In the genomic region with DNA sequence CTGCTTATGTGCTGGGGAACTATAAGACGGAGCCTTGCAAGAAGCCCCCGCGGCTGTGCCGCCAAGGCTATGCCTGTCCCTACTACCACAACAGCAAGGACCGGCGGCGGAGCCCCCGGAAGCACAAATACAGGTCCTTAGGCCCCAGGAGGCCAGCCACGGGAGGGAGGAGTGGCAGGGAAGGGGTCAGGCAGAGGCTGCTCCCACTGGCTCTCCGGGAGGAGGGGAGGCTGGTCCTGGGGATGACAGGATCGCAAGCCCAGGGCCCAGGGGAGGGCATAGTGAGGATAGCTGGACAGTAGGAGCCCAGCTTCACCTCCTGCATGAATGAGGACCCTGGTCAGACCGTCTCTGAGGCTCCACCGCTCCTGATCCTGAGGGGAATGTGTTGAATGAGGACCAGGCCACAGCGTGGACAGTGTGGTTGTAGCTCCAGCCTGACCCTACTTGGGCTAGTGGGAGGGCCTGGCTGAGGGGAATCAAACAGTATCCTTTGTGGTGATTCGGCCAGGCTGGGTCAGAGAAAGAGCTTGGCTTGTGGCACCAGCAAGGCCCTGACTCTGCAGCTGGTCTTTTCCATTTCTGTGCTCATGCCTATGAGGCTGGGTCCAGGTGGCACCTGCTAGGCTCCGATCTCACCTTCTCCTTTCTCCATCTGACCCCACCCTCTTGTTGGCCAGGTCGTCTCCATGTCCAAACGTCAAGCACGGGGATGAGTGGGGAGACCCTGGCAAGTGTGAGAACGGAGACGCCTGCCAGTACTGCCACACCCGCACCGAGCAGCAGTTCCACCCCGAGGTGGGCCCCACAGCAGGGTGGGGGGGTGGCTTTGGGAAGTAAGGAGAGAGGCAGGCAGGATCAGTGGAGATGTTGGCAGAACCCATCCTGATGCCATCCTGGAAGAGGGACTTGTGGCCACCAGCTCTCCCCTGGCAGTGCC, we compare ENCODE assay signal across 21 cellular contexts. TPM values are rescaled to one million over a fixed set of nuclear protein-coding genes. Genes with fewer than 3 reads are reported as not detected.
A peak's percentile ranks its signal among the peaks of the same experiment; 100 is the strongest.
DNase-seq lines count a peak whose midpoint lies in the region; ATAC-seq, FAIRE-seq and TF ChIP-seq lines count a peak whose summit lies in the region.
"Had no signal": no experiment of that assay in that cellular context is flagged by ENCODE, and none has a peak within 500 bp of the region (broad histone marks: within the 10 kb centered on the region; RNA-seq: fewer than 3 reads in every experiment).

No MANE protein-coding gene starts in this region.

- no TSS peak for BruUV-seq in K562 (replicated peaks; lab: Mats Ljungman, UMichigan)

- H3K9ac ChIP-seq in K562 (ENCODE audit: insufficient read depth in 1 of 2, low read depth in 2 of 2, low read length in 2 of 2) (peak overlapping the region in 1 of 2 experiments; percentile 80; a peak in 2 of 4 replicates), kidney (ENCODE audit: low read length in 2 of 2) (no peak overlapping the region)
- H3K9ac ChIP-seq: KMS-11 had no signal

- peaks cover 5% of the 10 kb centered on the region for H3K4me1 Mint-ChIP-seq in activated naive CD8-positive, alpha-beta T cell treated with anti-CD3 and anti-CD28 coated beads for 36 hours

- FAIRE-seq in K562 (lab: Jason Lieb, UNC) (no peak), kidney (lab: Jason Lieb, UNC) (no peak)
- FAIRE-seq: GM12878, GM18507 had no signal

- no peaks in the 10 kb centered on the region for H3K9me3 Mint-ChIP-seq in activated naive CD8-positive, alpha-beta T cell treated with anti-CD3 and anti-CD28 coated beads for 36 hours
- H3K9me3 Mint-ChIP-seq: CD4-positive, alpha-beta T cell had no signal

- ATAC-seq in K562 = no peak
- no peak for ATAC-seq in HG02938 (IDR thresholded peaks at IDR 0.05; ENCODE audit: unreplicated experiment)
- ATAC-seq: GM12878, HCT116, Panc1 had no signal

- H3K9me1 ChIP-seq in K562 (ENCODE audit: control insufficient read depth, insufficient read depth, low read length) = peaks cover 3% of the 10 kb centered on the region

- TF ChIP-seq CTCF in HEK293 (tag by site-specific recombination; IDR thresholded peaks at IDR 0.05) = no peak
- no peak for TF ChIP-seq CTCF in K562 (IDR thresholded peaks at IDR 0.05 in 2 of 3, conservative IDR thresholded peaks at IDR 0.05 in 1 of 3; ENCODE audit: insufficient read depth in 2 of 3, low read depth in 1 of 3, low read length in 3 of 3)
- no peak for TF ChIP-seq CTCF in kidney (IDR thresholded peaks at IDR 0.05; ENCODE audit: borderline replicate concordance, extremely low read depth, insufficient read depth)

- TF ChIP-seq POLR2A in K562 (conservative IDR thresholded peaks at IDR 0.05) = no peak

- in situ Hi-C loops in K562 (cut with MboI) = no loop called here

- H3K4me3 ChIP-seq in HEK293 (ENCODE audit: low read depth, low read length) = no peak overlapping the region
- H3K4me3 ChIP-seq in K562 = no peak overlapping the region
- no peak overlapping the region for H3K4me3 ChIP-seq in kidney (ENCODE audit: low read length in 2 of 2)
- no peak overlapping the region for H3K4me3 ChIP-seq in skin epidermis
- H3K4me3 ChIP-seq: GM12878 had no signal

- TF ChIP-seq RAD21 in K562 (CRISPR knock-in tag; conservative IDR thresholded peaks at IDR 0.05 in 1 of 2, IDR thresholded peaks at IDR 0.05 in 1 of 2) = no peak

- H3K36me3 ChIP-seq in HEK293 (ENCODE audit: control insufficient read depth in 2 of 2, insufficient read depth in 1 of 2, low read length in 2 of 2) (peaks cover 33 to 88% of the 10 kb centered on the region in 2 experiments), K562 (ENCODE audit: control insufficient read depth, insufficient read depth, low read length) (peaks cover 62% of the 10 kb centered on the region; the same call in 2 of the 3 replicates), kidney (ENCODE audit: control insufficient read depth in 1 of 2, insufficient read depth in 2 of 2, low read length in 2 of 2) (peaks cover 25 to 42% of the 10 kb centered on the region in 2 donors)

- no peak overlapping the region for H2AFZ ChIP-seq in K562 (ENCODE audit: low read depth, low read length)

- POLR2A ChIA-PET in HEK293 (lab: Yijun Ruan, JAX) (interaction anchor here (0.7 to 2.5 kb wide), 2 partner anchors 14 to 33 kb away, joined by 3 to 8 read pairs; a partner anchor contains a TSS), K562 (lab: Yijun Ruan, JAX) (interaction anchor here (0.6 to 2.3 kb wide), 9 partner anchors 8 to 452 kb away, joined by 3 to 17 read pairs (median 4); partner anchors contain the start of gene UBALD2)

- H3K4me1 ChIP-seq in HEK293 (ENCODE audit: control insufficient read depth, insufficient read depth, low read length) (peaks cover 9% of the 10 kb centered on the region), K562 (replicated peaks in 1 of 2; ENCODE audit: control insufficient read depth in 2 of 2, insufficient read depth in 2 of 2, low read length in 2 of 2) (peaks cover 10 to 29% of the 10 kb centered on the region in 2 experiments), kidney (ENCODE audit: control insufficient read depth in 1 of 2, insufficient read depth in 1 of 2, low read depth in 1 of 2, low read length in 2 of 2) (no peaks in the 10 kb centered on the region)

- H3K27ac Mint-ChIP-seq in activated naive CD8-positive, alpha-beta T cell treated with anti-CD3 and anti-CD28 coated beads for 36 hours = no peak overlapping the region
- H3K27ac Mint-ChIP-seq: B cell; CD4-positive, alpha-beta T cell had no signal

- no peak overlapping the region for H3K4me2 ChIP-seq in K562 (ENCODE audit: insufficient read depth, low read length)
- H3K4me2 ChIP-seq: KMS-11 had no signal

- intact Hi-C loops in K562 (cut with micrococcal nuclease) = no loop called here
- intact Hi-C loops in kidney (cut with DNase I) = no loop called here

- no peak for TF ChIP-seq EP300 in K562 (IDR thresholded peaks at IDR 0.05; ENCODE audit: low read length)

- H3K27ac ChIP-seq in HEK293 (ENCODE audit: extremely low read depth, low read depth, low read length) (no peak overlapping the region; the same call in 1 of the 2 replicates), K562 (ENCODE audit: extremely low read depth, low read depth, low read length) (no peak overlapping the region), kidney (ENCODE audit: low read depth in 2 of 2, low read length in 2 of 2) (no peak overlapping the region), skin epidermis (peak overlapping the region in 11 of 21 experiments; percentile 1 to 69 (median 50))
- H3K27ac ChIP-seq: KMS-11 had no signal

- no peaks in the 10 kb centered on the region for H3K79me2 ChIP-seq in K562 (ENCODE audit: control insufficient read depth, insufficient read depth, low read length)

- H3K36me3 Mint-ChIP-seq in activated naive CD8-positive, alpha-beta T cell treated with anti-CD3 and anti-CD28 coated beads for 36 hours = peaks cover 5% of the 10 kb centered on the region

- no peaks in the 10 kb centered on the region for H4K20me1 ChIP-seq in K562 (replicated peaks; ENCODE audit: control insufficient read depth, insufficient read depth, low read length)

- DNase-seq in K562 (ENCODE audit: extremely low read depth in 1 of 4, low spot score in 3 of 4) (no peak), kidney (peak; percentile 67), amniotic stem cell (lab: John Stamatoyannopoulos, UW) (no peak)
- DNase-seq in activated naive CD8-positive, alpha-beta T cell treated with anti-CD3 and anti-CD28 coated beads for 36 hours = no peak
- DNase-seq: ACHN; Calu3; CD4-positive, alpha-beta T cell; DMS79; NCI-H1105; NCI-H1694 treated with DMSO at 0.1 percent for 48 hours; NCI-H446 treated with DMSO at 0.1 percent for 48 hours; NCI-H82 had no signal

- no peaks in the 10 kb centered on the region for H3K27me3 Mint-ChIP-seq in activated naive CD8-positive, alpha-beta T cell treated with anti-CD3 and anti-CD28 coated beads for 36 hours
- H3K27me3 Mint-ChIP-seq: B cell; CD4-positive, alpha-beta T cell had no signal

- CTCF ChIA-PET in HEK293 (lab: Yijun Ruan, JAX) (interaction anchor here (0.9 to 1.2 kb wide), 4 partner anchors 14 to 39 kb away, joined by 3 to 4 read pairs (median 4); no protein-coding TSS in a partner anchor), K562 (lab: Yijun Ruan, JAX; ENCODE audit: low intra/inter-chr PET ratio) (no interaction called here)

- 87% methylated on average over 23 of the region's 24 CpGs for WGBS in K562 (ENCODE audit: insufficient coverage, low coverage, missing lambda C conversion rate)

- no peaks in the 10 kb centered on the region for H3K9me3 ChIP-seq in HEK293 (ENCODE audit: control insufficient read depth, insufficient read depth, low read depth, low read length)
- no peaks in the 10 kb centered on the region for H3K9me3 ChIP-seq in K562 (replicated peaks; ENCODE audit: control insufficient read depth, insufficient read depth, low read depth, low read length)
- no peaks in the 10 kb centered on the region for H3K9me3 ChIP-seq in kidney (ENCODE audit: control insufficient read depth in 1 of 2, low read length in 2 of 2)

- no peaks in the 10 kb centered on the region for H3K27me3 ChIP-seq in K562 (ENCODE audit: control insufficient read depth in 2 of 2, insufficient read depth in 2 of 2, low read length in 2 of 2)

- no peak overlapping the region for H3K4me3 Mint-ChIP-seq in activated naive CD8-positive, alpha-beta T cell treated with anti-CD3 and anti-CD28 coated beads for 36 hours
- H3K4me3 Mint-ChIP-seq: B cell; CD4-positive, alpha-beta T cell had no signal

RNA-seq across cellular contexts. Expression of gene UNK, which starts 28.7 kb away (rescaled TPM):
- total RNA-seq in K562 (2011; cell fraction: chromatin; rRNA removed; ENCODE audit: low replicate concordance) = 112 and 148 TPM in 2 replicates
- 60.9 and 67.9 TPM in 2 replicates for total RNA-seq in K562 (2011; cell fraction: nucleolus; rRNA removed)
- total RNA-seq in K562 (2011; cell fraction: nucleoplasm; rRNA removed) = 116 and 161 TPM in 2 replicates
- total RNA-seq in K562 (2014; rRNA removed) (12.8 and 16.0 TPM in 2 replicates), K562 (2014; rRNA removed; fragmentation: Illumina TruSeq; extraction: Trizol) (24.8 and 27.6 TPM in 2 replicates), K562 (2015; rRNA removed; fragmentation: Illumina TruSeq; extraction: Trizol) (25.8 and 27.7 TPM in 2 replicates), K562 (2021) (22.2 and 26.7 TPM in 2 replicates), kidney (35.5 TPM)
- polyA plus RNA-seq in K562 (2011; rRNA removed) (38.6 and 38.7 TPM in 2 replicates), K562 (2014; fragmentation: Illumina TruSeq; extraction: Trizol) (36.5 and 38.1 TPM in 2 replicates), K562 (2014; fragmentation: Nextera tagmentation; extraction: Ambion mirVana) (10 to 100 TPM; 13.7 to 18.8 TPM), K562 (2014; rRNA removed) (24.2 and 25.4 TPM in 2 replicates), kidney (ENCODE audit: insufficient read depth, low read depth, low replicate concordance) (12.0 TPM)
- 17.7 and 26.9 TPM in 2 replicates for polyA plus RNA-seq in K562 (2011; cell fraction: cytosol; rRNA removed)
- polyA plus RNA-seq in K562 (2011; cell fraction: nucleus; rRNA removed) = 31.3 and 35.3 TPM in 2 replicates
- polyA plus RNA-seq in K562 (2012) = 20.2 and 24.9 TPM in 2 replicates
- polyA minus RNA-seq in K562 (2011; rRNA and poly(A)+ RNA removed) = 25.3 and 43.9 TPM in 2 replicates
- polyA minus RNA-seq in K562 (2011; cell fraction: cytosol; rRNA and poly(A)+ RNA removed) = 6.6 and 14.4 TPM in 2 replicates
- polyA minus RNA-seq in K562 (2011; cell fraction: nucleus; rRNA and poly(A)+ RNA removed) = 17.8 and 34.1 TPM in 2 replicates
- total RNA-seq in activated naive CD8-positive, alpha-beta T cell treated with anti-CD3 and anti-CD28 coated beads for 36 hours = 10 to 100 TPM; 26.9 to 27.4 TPM

RNA-seq across cellular contexts. Expression of gene UNC13D, which starts 30.9 kb away (rescaled TPM):
- 235 and 813 TPM in 2 replicates for total RNA-seq in K562 (2011; cell fraction: chromatin; rRNA removed; ENCODE audit: low replicate concordance)
- 592 and 605 TPM in 2 replicates for total RNA-seq in K562 (2011; cell fraction: nucleolus; rRNA removed)
- total RNA-seq in K562 (2011; cell fraction: nucleoplasm; rRNA removed) = 287 and 294 TPM in 2 replicates
- total RNA-seq in K562 (2014; rRNA removed) (150 and 207 TPM in 2 replicates), K562 (2014; rRNA removed; fragmentation: Illumina TruSeq; extraction: Trizol) (22.9 and 31.6 TPM in 2 replicates), K562 (2015; rRNA removed; fragmentation: Illumina TruSeq; extraction: Trizol) (74.2 and 74.8 TPM in 2 replicates), K562 (2021) (222 and 244 TPM in 2 replicates), kidney (26.1 TPM)
- polyA plus RNA-seq in K562 (2011; rRNA removed) (69.2 and 129 TPM in 2 replicates), K562 (2014; fragmentation: Illumina TruSeq; extraction: Trizol) (66.9 and 108 TPM in 2 replicates), K562 (2014; fragmentation: Nextera tagmentation; extraction: Ambion mirVana) (1 to 10 TPM in 1 of 2 experiments, under 1 TPM in 1; 0.86 to 1.9 TPM), K562 (2014; rRNA removed) (147 and 160 TPM in 2 replicates), kidney (ENCODE audit: insufficient read depth, low read depth, low replicate concordance) (3.8 TPM)
- polyA plus RNA-seq in K562 (2011; cell fraction: cytosol; rRNA removed) = 51.7 and 114 TPM in 2 replicates
- polyA plus RNA-seq in K562 (2011; cell fraction: nucleus; rRNA removed) = 454 and 648 TPM in 2 replicates
- polyA plus RNA-seq in K562 (2012) = 163 and 235 TPM in 2 replicates
- polyA minus RNA-seq in K562 (2011; rRNA and poly(A)+ RNA removed) = 34.9 and 44.0 TPM in 2 replicates
- polyA minus RNA-seq in K562 (2011; cell fraction: cytosol; rRNA and poly(A)+ RNA removed) = 92.5 and 106 TPM in 2 replicates
- polyA minus RNA-seq in K562 (2011; cell fraction: nucleus; rRNA and poly(A)+ RNA removed) = 163 and 184 TPM in 2 replicates
- total RNA-seq in activated naive CD8-positive, alpha-beta T cell treated with anti-CD3 and anti-CD28 coated beads for 36 hours = 100 to 1,000 TPM; 145 to 156 TPM

RNA-seq across cellular contexts. Expression of gene WBP2, which starts 41.8 kb away (rescaled TPM):
- total RNA-seq in K562 (2011; cell fraction: chromatin; rRNA removed; ENCODE audit: low replicate concordance) = 86.2 and 163 TPM in 2 replicates
- total RNA-seq in K562 (2011; cell fraction: nucleolus; rRNA removed) = 82.5 and 95.5 TPM in 2 replicates
- 79.1 and 87.2 TPM in 2 replicates for total RNA-seq in K562 (2011; cell fraction: nucleoplasm; rRNA removed)
- total RNA-seq in K562 (2014; rRNA removed) = 25.2 and 35.8 TPM in 2 replicates
- 18.1 and 22.9 TPM in 2 replicates for total RNA-seq in K562 (2014; rRNA removed; fragmentation: Illumina TruSeq; extraction: Trizol)
- total RNA-seq in K562 (2015; rRNA removed; fragmentation: Illumina TruSeq; extraction: Trizol) = 13.8 and 16.2 TPM in 2 replicates
- total RNA-seq in K562 (2021) = 63.5 and 74.3 TPM in 2 replicates
- polyA plus RNA-seq in K562 (2011; rRNA removed) = 20.0 and 81.3 TPM in 2 replicates
- polyA plus RNA-seq in K562 (2011; cell fraction: cytosol; rRNA removed) = 25.6 and 40.9 TPM in 2 replicates
- polyA plus RNA-seq in K562 (2011; cell fraction: nucleus; rRNA removed) = 60.4 and 70.3 TPM in 2 replicates
- 83.9 and 158 TPM in 2 replicates for polyA plus RNA-seq in K562 (2012)
- polyA plus RNA-seq in K562 (2014; fragmentation: Illumina TruSeq; extraction: Trizol) = 68.6 and 96.0 TPM in 2 replicates
- 1 to 10 TPM; 2.2 to 3.7 TPM for polyA plus RNA-seq in K562 (2014; fragmentation: Nextera tagmentation; extraction: Ambion mirVana)
- polyA plus RNA-seq in K562 (2014; rRNA removed) = 30.9 and 33.1 TPM in 2 replicates
- 25.4 and 47.1 TPM in 2 replicates for polyA minus RNA-seq in K562 (2011; rRNA and poly(A)+ RNA removed)
- polyA minus RNA-seq in K562 (2011; cell fraction: cytosol; rRNA and poly(A)+ RNA removed) = 45.1 and 49.2 TPM in 2 replicates
- 30.4 and 43.1 TPM in 2 replicates for polyA minus RNA-seq in K562 (2011; cell fraction: nucleus; rRNA and poly(A)+ RNA removed)
- total RNA-seq in kidney = 135 TPM
- 151 TPM for polyA plus RNA-seq in kidney (ENCODE audit: insufficient read depth, low read depth, low replicate concordance)
- total RNA-seq in activated naive CD8-positive, alpha-beta T cell treated with anti-CD3 and anti-CD28 coated beads for 36 hours = 10 to 100 TPM; 45.0 to 49.3 TPM

RNA-seq across cellular contexts. Expression of gene GALK1, which starts 48.4 kb away (rescaled TPM):
- total RNA-seq in K562 (2011; cell fraction: chromatin; rRNA removed; ENCODE audit: low replicate concordance) = 12.6 and 46.2 TPM in 2 replicates
- 46.2 and 53.6 TPM in 2 replicates for total RNA-seq in K562 (2011; cell fraction: nucleolus; rRNA removed)
- 21.6 and 27.1 TPM in 2 replicates for total RNA-seq in K562 (2011; cell fraction: nucleoplasm; rRNA removed)
- total RNA-seq in K562 (2014; rRNA removed) = 51.6 and 58.5 TPM in 2 replicates
- 2.2 and 4.2 TPM in 2 replicates for total RNA-seq in K562 (2014; rRNA removed; fragmentation: Illumina TruSeq; extraction: Trizol)
- 23.2 and 23.4 TPM in 2 replicates for total RNA-seq in K562 (2015; rRNA removed; fragmentation: Illumina TruSeq; extraction: Trizol)
- 41.6 and 46.7 TPM in 2 replicates for total RNA-seq in K562 (2021)
- polyA plus RNA-seq in K562 (2011; rRNA removed) = 17.4 and 31.4 TPM in 2 replicates
- polyA plus RNA-seq in K562 (2011; cell fraction: cytosol; rRNA removed) = 40.3 and 101 TPM in 2 replicates
- 71.0 and 91.6 TPM in 2 replicates for polyA plus RNA-seq in K562 (2011; cell fraction: nucleus; rRNA removed)
- polyA plus RNA-seq in K562 (2012) = 29.9 and 60.2 TPM in 2 replicates
- 6.1 and 15.8 TPM in 2 replicates for polyA plus RNA-seq in K562 (2014; fragmentation: Illumina TruSeq; extraction: Trizol)
- 1 to 10 TPM in 1 of 2 experiments, under 1 TPM in 1; 0.45 to 2.1 TPM for polyA plus RNA-seq in K562 (2014; fragmentation: Nextera tagmentation; extraction: Ambion mirVana)
- polyA plus RNA-seq in K562 (2014; rRNA removed) = 36.4 and 40.3 TPM in 2 replicates
- 7.4 and 9.8 TPM in 2 replicates for polyA minus RNA-seq in K562 (2011; rRNA and poly(A)+ RNA removed)
- polyA minus RNA-seq in K562 (2011; cell fraction: cytosol; rRNA and poly(A)+ RNA removed) = 23.4 and 30.8 TPM in 2 replicates
- 18.3 and 25.1 TPM in 2 replicates for polyA minus RNA-seq in K562 (2011; cell fraction: nucleus; rRNA and poly(A)+ RNA removed)
- 34.5 TPM for total RNA-seq in kidney
- 105 TPM for polyA plus RNA-seq in kidney (ENCODE audit: insufficient read depth, low read depth, low replicate concordance)
- total RNA-seq in activated naive CD8-positive, alpha-beta T cell treated with anti-CD3 and anti-CD28 coated beads for 36 hours = 10 to 100 TPM; 33.2 to 33.6 TPM

Comparison
In these comparisons a context has a peak if more than half of its experiments do, and no peak if none do; other contexts are left out.
1. H3K27ac ChIP-seq: peak in skin epidermis (11 of 21); none in HEK293 (single experiment), K562 (single experiment) and kidney (0 of 2).
2. Of the 44 proteins assayed by ChIP-seq in both K562 and HEK293: peak only in K562: none; only in HEK293: KLF1; in both: none; in neither: 43.